31 cellular contexts compared by ENCODE assay signal in genomic region chrX:28278236-28278635, GRCh38.
"Had no signal": no experiment of that assay in that cellular context is flagged by ENCODE, and none has a peak within 500 bp of the region (broad histone marks: within the 10 kb centered on the region; RNA-seq: fewer than 3 reads in every experiment).

No MANE protein-coding gene starts in this region.

- H3K4me1 ChIP-seq: ascending aorta, colonic mucosa, esophagus squamous epithelium, gastroesophageal sphincter had no signal

- H3K4me3 ChIP-seq: ascending aorta, colonic mucosa, dorsolateral prefrontal cortex, esophagus squamous epithelium, gastroesophageal sphincter had no signal

- H3K4me3 Mint-ChIP-seq: activated B cell treated with CpG ODN at 0.5 μM for 24 hours; activated CD4-positive, alpha-beta memory T cell treated with anti-CD3 and anti-CD28 coated beads for 36 hours; activated CD8-positive, alpha-beta memory T cell treated with anti-CD3 and anti-CD28 coated beads, Interleukin-2, amount 10 ng/mL, durations not matched to agents 7 days and 5 days; activated CD8-positive, alpha-beta T cell treated with anti-CD3 and anti-CD28 coated beads, Interleukin-2, amount 10 ng/mL, durations not matched to agents 7 days and 5 days; activated naive CD4-positive, alpha-beta T cell treated with anti-CD3 and anti-CD28 coated beads, Interleukin-2, amount 10 ng/mL, durations not matched to agents 7 days and 5 days; activated naive CD8-positive, alpha-beta T cell treated with anti-CD3 and anti-CD28 coated beads, Interleukin-2, amount 10 ng/mL, durations not matched to agents 7 days and 5 days; activated T-helper 1 cell treated with anti-CD3 and anti-CD28 coated beads, Interleukin-12 subunit alpha, Interleukin-12 subunit beta, Interleukin-2, Interleukin-4 antibody, amounts not matched to agents 30 ng/mL and 10 ng/mL and 1 ng/mL, durations not matched to agents 14 hours and 24 hours and 36 hours; endodermal cell; T-helper 17 cell; T-helper 2 cell treated with Interferon-gamma antibody and Interleukin-4, amounts not matched to agents 5 μg/mL and 100 μg/mL, for 36 hours had no signal

- H3K27me3 Mint-ChIP-seq: activated B cell treated with CpG ODN at 0.5 μM for 24 hours; activated CD4-positive, alpha-beta memory T cell treated with anti-CD3 and anti-CD28 coated beads for 36 hours; activated CD8-positive, alpha-beta memory T cell treated with anti-CD3 and anti-CD28 coated beads, Interleukin-2, amount 10 ng/mL, durations not matched to agents 7 days and 5 days; activated naive CD4-positive, alpha-beta T cell treated with anti-CD3 and anti-CD28 coated beads, Interleukin-2, amount 10 ng/mL, durations not matched to agents 7 days and 5 days; activated naive CD8-positive, alpha-beta T cell treated with anti-CD3 and anti-CD28 coated beads, Interleukin-2, amount 10 ng/mL, durations not matched to agents 7 days and 5 days; T-helper 17 cell had no signal

- DNase-seq: activated B cell treated with CpG ODN at 0.5 μM for 24 hours; activated CD4-positive, alpha-beta memory T cell treated with anti-CD3 and anti-CD28 coated beads for 36 hours; activated CD4-positive, alpha-beta T cell treated with anti-CD3 and anti-CD28 coated beads for 48 hours; activated CD8-positive, alpha-beta memory T cell treated with anti-CD3 and anti-CD28 coated beads, Interleukin-2, amount 10 ng/mL, durations not matched to agents 7 days and 5 days; activated CD8-positive, alpha-beta memory T cell treated with anti-CD3 and anti-CD28 coated beads, Interleukin-2, amount 50 U/mL, for 4 hours; activated CD8-positive, alpha-beta T cell treated with anti-CD3 and anti-CD28 coated beads, Interleukin-2, amount 10 ng/mL, durations not matched to agents 7 days and 5 days; activated gamma-delta T cell; activated naive CD4-positive, alpha-beta T cell; activated naive CD4-positive, alpha-beta T cell treated with anti-CD3 and anti-CD28 coated beads, Interleukin-2, amount 10 ng/mL, durations not matched to agents 7 days and 5 days; activated naive CD8-positive, alpha-beta T cell treated with anti-CD3 and anti-CD28 coated beads, Interleukin-2, amount 10 ng/mL, durations not matched to agents 7 days and 5 days; activated T-cell treated with anti-CD3 and anti-CD28 coated beads, Interleukin-2, amount 50 U/mL, for 1 hour; activated T-cell treated with anti-CD3 and anti-CD28 coated beads, Interleukin-2, amount 50 U/mL, for 48 hours; caudate nucleus; colonic mucosa; dorsolateral prefrontal cortex; effector memory CD4-positive, alpha-beta T cell; endodermal cell; esophagus squamous epithelium; foreskin melanocyte; head of caudate nucleus; T-helper 1 cell; T-helper 17 cell; T1000; WERI-Rb-1 had no signal

- H3K4me1 Mint-ChIP-seq: activated B cell treated with CpG ODN at 0.5 μM for 24 hours; activated CD8-positive, alpha-beta memory T cell treated with anti-CD3 and anti-CD28 coated beads, Interleukin-2, amount 10 ng/mL, durations not matched to agents 7 days and 5 days; activated naive CD4-positive, alpha-beta T cell treated with anti-CD3 and anti-CD28 coated beads, Interleukin-2, amount 10 ng/mL, durations not matched to agents 7 days and 5 days; activated naive CD8-positive, alpha-beta T cell treated with anti-CD3 and anti-CD28 coated beads, Interleukin-2, amount 10 ng/mL, durations not matched to agents 7 days and 5 days; endodermal cell; T-helper 17 cell had no signal

- H3K27ac ChIP-seq: ascending aorta, colonic mucosa, dorsolateral prefrontal cortex, epithelial cell of prostate, esophagus squamous epithelium, gastroesophageal sphincter, WERI-Rb-1 had no signal

- H3K27me3 ChIP-seq: ascending aorta, colonic mucosa, esophagus squamous epithelium, gastroesophageal sphincter had no signal

- H3K36me3 Mint-ChIP-seq: activated CD4-positive, alpha-beta memory T cell treated with anti-CD3 and anti-CD28 coated beads for 36 hours; activated CD8-positive, alpha-beta memory T cell treated with anti-CD3 and anti-CD28 coated beads, Interleukin-2, amount 10 ng/mL, durations not matched to agents 7 days and 5 days; activated naive CD4-positive, alpha-beta T cell treated with anti-CD3 and anti-CD28 coated beads, Interleukin-2, amount 10 ng/mL, durations not matched to agents 7 days and 5 days; activated naive CD4-positive, alpha-beta T cell treated with anti-CD3 and anti-CD28 coated beads, Interleukin-2, amount 50 U/mL, for 72 hours; activated naive CD8-positive, alpha-beta T cell treated with anti-CD3 and anti-CD28 coated beads, Interleukin-2, amount 10 ng/mL, durations not matched to agents 7 days and 5 days had no signal

- H3K9me3 ChIP-seq: ascending aorta, colonic mucosa, esophagus squamous epithelium, gastroesophageal sphincter had no signal

- H3K36me3 ChIP-seq: ascending aorta, colonic mucosa, esophagus squamous epithelium, gastroesophageal sphincter, WERI-Rb-1 had no signal

- H3K27ac Mint-ChIP-seq: activated B cell treated with CpG ODN at 0.5 μM for 24 hours; activated CD4-positive, alpha-beta memory T cell treated with anti-CD3 and anti-CD28 coated beads for 36 hours; activated CD8-positive, alpha-beta memory T cell treated with anti-CD3 and anti-CD28 coated beads, Interleukin-2, amount 10 ng/mL, durations not matched to agents 7 days and 5 days; activated CD8-positive, alpha-beta T cell treated with anti-CD3 and anti-CD28 coated beads, Interleukin-2, amount 10 ng/mL, durations not matched to agents 7 days and 5 days; activated naive CD4-positive, alpha-beta T cell treated with anti-CD3 and anti-CD28 coated beads, Interleukin-2, amount 10 ng/mL, durations not matched to agents 7 days and 5 days; activated naive CD4-positive, alpha-beta T cell treated with anti-CD3 and anti-CD28 coated beads, Interleukin-2, amount 50 U/mL, for 72 hours; activated naive CD8-positive, alpha-beta T cell treated with anti-CD3 and anti-CD28 coated beads, Interleukin-2, amount 10 ng/mL, durations not matched to agents 7 days and 5 days; activated T-helper 1 cell treated with anti-CD3 and anti-CD28 coated beads, Interleukin-12 subunit alpha, Interleukin-12 subunit beta, Interleukin-2, Interleukin-4 antibody, amounts not matched to agents 30 ng/mL and 10 ng/mL and 1 ng/mL, durations not matched to agents 14 hours and 24 hours and 36 hours; activated T-helper 2 cell treated with anti-CD3 and anti-CD28 coated beads, Interferon-gamma antibody, Interleukin-2, Interleukin-4, amounts not matched to agents 10 μg/mL and 5 μg/mL and 100 μg/mL, durations not matched to agents 14 hours and 24 hours and 36 hours; endodermal cell; T-helper 17 cell; T-helper 2 cell treated with Interferon-gamma antibody and Interleukin-4, amounts not matched to agents 5 μg/mL and 100 μg/mL, for 36 hours had no signal

- H3K9me3 Mint-ChIP-seq: activated B cell treated with CpG ODN at 0.5 μM for 24 hours; activated naive CD4-positive, alpha-beta T cell treated with anti-CD3 and anti-CD28 coated beads, Interleukin-2, amount 50 U/mL, for 72 hours; activated naive CD8-positive, alpha-beta T cell treated with anti-CD3 and anti-CD28 coated beads, Interleukin-2, amount 10 ng/mL, durations not matched to agents 7 days and 5 days; activated T-helper 1 cell treated with anti-CD3 and anti-CD28 coated beads, Interleukin-12 subunit alpha, Interleukin-12 subunit beta, Interleukin-2, Interleukin-4 antibody, amounts not matched to agents 30 ng/mL and 10 ng/mL and 1 ng/mL, durations not matched to agents 14 hours and 24 hours and 36 hours; endodermal cell had no signal
